In the genomic region with DNA sequence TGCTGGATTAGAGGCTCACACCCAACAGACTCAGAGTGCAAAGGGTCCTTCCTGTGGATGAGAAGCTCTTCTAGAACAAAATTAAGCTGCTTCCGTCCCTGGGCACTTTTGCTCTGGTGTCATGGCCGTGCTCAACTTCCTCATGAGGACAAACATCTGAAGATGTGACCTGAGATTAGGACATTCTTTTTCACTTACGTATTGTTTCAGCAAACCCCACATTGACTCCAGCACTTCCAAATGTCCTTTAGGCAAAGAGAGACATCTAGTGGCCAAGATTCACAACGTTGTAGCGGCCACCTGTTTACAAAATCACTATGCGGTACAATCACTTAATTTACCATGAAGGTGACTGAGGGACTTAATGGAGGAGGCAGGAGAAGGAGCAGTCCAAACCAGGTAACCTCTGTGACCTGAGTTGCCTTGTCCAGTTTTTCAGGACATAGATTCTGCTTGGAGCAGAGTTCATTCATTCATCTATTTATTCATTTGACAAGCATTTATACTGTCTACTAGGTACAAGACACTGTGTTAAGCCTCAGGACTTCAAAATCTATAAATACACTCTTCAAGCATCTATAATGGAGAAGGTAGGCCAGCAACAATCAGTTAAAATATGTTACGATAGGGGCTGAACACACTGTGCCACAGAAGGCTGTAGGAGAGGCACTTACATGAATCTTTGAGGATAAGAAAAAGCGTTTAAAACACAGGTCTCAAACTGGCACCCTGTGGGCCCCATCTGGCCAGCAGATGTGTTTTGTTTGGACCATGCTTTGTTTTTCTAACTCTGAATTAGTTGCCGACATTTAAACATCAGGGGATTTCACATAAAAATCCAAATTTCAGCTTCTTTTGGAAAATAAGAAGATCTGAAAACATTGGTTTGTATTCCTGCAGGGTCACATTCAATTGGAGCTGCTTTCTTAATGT, we compare ENCODE assay signal across 1 cellular context.
TF ChIP-seq lines count a peak whose summit lies in the region.

No MANE protein-coding gene starts in this region.

TF ChIP-seq in GM23338, 12 proteins besides CTCF, POLR2A, EP300 and RAD21 (continued from another document):
- TF ChIP-seq, protein P1, sequence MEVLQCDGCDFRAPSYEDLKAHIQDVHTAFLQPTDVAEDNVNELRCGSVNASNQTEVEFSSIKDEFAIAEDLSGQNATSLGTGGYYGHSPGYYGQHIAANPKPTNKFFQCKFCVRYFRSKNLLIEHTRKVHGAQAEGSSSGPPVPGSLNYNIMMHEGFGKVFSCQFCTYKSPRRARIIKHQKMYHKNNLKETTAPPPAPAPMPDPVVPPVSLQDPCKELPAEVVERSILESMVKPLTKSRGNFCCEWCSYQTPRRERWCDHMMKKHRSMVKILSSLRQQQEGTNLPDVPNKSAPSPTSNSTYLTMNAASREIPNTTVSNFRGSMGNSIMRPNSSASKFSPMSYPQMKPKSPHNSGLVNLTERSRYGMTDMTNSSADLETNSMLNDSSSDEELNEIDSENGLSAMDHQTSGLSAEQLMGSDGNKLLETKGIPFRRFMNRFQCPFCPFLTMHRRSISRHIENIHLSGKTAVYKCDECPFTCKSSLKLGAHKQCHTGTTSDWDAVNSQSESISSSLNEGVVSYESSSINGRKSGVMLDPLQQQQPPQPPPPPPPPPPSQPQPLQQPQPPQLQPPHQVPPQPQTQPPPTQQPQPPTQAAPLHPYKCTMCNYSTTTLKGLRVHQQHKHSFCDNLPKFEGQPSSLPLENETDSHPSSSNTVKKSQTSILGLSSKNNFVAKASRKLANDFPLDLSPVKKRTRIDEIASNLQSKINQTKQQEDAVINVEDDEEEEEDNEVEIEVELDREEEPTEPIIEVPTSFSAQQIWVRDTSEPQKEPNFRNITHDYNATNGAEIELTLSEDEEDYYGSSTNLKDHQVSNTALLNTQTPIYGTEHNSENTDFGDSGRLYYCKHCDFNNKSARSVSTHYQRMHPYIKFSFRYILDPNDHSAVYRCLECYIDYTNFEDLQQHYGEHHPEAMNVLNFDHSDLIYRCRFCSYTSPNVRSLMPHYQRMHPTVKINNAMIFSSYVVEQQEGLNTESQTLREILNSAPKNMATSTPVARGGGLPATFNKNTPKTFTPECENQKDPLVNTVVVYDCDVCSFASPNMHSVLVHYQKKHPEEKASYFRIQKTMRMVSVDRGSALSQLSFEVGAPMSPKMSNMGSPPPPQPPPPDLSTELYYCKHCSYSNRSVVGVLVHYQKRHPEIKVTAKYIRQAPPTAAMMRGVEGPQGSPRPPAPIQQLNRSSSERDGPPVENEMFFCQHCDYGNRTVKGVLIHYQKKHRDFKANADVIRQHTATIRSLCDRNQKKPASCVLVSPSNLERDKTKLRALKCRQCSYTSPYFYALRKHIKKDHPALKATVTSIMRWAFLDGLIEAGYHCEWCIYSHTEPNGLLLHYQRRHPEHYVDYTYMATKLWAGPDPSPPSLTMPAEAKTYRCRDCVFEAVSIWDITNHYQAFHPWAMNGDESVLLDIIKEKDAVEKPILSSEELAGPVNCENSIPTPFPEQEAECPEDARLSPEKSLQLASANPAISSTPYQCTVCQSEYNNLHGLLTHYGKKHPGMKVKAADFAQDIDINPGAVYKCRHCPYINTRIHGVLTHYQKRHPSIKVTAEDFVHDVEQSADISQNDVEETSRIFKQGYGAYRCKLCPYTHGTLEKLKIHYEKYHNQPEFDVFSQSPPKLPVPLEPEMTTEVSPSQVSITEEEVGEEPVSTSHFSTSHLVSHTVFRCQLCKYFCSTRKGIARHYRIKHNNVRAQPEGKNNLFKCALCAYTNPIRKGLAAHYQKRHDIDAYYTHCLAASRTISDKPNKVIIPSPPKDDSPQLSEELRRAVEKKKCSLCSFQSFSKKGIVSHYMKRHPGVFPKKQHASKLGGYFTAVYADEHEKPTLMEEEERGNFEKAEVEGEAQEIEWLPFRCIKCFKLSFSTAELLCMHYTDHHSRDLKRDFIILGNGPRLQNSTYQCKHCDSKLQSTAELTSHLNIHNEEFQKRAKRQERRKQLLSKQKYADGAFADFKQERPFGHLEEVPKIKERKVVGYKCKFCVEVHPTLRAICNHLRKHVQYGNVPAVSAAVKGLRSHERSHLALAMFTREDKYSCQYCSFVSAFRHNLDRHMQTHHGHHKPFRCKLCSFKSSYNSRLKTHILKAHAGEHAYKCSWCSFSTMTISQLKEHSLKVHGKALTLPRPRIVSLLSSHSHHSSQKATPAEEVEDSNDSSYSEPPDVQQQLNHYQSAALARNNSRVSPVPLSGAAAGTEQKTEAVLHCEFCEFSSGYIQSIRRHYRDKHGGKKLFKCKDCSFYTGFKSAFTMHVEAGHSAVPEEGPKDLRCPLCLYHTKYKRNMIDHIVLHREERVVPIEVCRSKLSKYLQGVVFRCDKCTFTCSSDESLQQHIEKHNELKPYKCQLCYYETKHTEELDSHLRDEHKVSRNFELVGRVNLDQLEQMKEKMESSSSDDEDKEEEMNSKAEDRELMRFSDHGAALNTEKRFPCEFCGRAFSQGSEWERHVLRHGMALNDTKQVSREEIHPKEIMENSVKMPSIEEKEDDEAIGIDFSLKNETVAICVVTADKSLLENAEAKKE (CRISPR knock-in tag; IDR thresholded peaks at IDR 0.05): peak; percentile 86
